ENCODE assay signal across 6 cellular contexts in the genomic region with DNA sequence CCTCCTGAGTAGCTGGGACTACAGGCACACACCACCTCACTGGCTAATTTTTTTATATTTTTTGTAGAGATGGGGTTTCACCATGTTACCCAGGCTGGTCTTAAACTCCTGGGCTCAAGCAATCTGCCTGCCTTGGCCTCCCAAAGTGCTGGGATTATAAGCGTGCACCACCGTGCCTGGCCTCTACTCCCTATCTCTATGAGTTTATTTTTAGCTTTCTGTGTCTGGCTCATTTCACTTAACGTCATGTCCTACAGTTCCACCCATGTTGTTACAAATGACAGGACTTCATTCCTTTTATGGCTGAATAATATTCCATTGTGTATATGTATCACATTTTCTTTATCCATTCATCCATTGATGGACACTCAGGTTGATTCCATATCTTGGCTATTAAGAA.
DNase-seq lines count a peak whose midpoint lies in the region; ATAC-seq, FAIRE-seq and TF ChIP-seq lines count a peak whose summit lies in the region.
"Not testable (repeated sequence)": the region's sequence is repeated elsewhere in the genome, so short reads cannot be mapped to it uniquely, and the experiment has no call there.

No MANE protein-coding gene starts in this region.

- H3K27me3 ChIP-seq in K562 (ENCODE audit: control insufficient read depth in 2 of 2, insufficient read depth in 2 of 2, low read length in 2 of 2); heart left ventricle: not testable (repeated sequence)

- not testable (repeated sequence) for ATAC-seq in T-helper 17 cell
- peak; percentile 50; the same call in 2 of the 3 replicates for ATAC-seq in K562
- ATAC-seq in Right ventricle myocardium superior (ENCODE audit: poor library complexity): peak; percentile 71
- peak in 3 of 4 donors; percentile 57 to 89 (median 81) for ATAC-seq in heart left ventricle
- ATAC-seq in left ventricle myocardium superior: peak; percentile 59
- peak; percentile 47 for ATAC-seq in mucosa of descending colon

- H3K4me3 ChIP-seq in K562, heart left ventricle, mucosa of descending colon: not testable (repeated sequence)

- in situ Hi-C loops in K562 (cut with MboI): not testable (repeated sequence)

- H3K36me3 ChIP-seq in K562 (ENCODE audit: control insufficient read depth, insufficient read depth, low read length); heart left ventricle; mucosa of descending colon (ENCODE audit: low read depth): not testable (repeated sequence)

- not testable (repeated sequence) for H3K79me2 ChIP-seq in K562 (ENCODE audit: control insufficient read depth, insufficient read depth, low read length)

- not testable (repeated sequence) for H3K27ac ChIP-seq in K562 (ENCODE audit: extremely low read depth, low read depth, low read length); heart left ventricle

- H3K4me1 Mint-ChIP-seq in T-helper 17 cell: not testable (repeated sequence)

- not testable (repeated sequence) for TF ChIP-seq POLR2A in K562 (conservative IDR thresholded peaks at IDR 0.05); heart left ventricle (IDR thresholded peaks at IDR 0.05)

- 15% methylated on average over 3 of the region's 3 CpGs for WGBS in K562 (ENCODE audit: insufficient coverage, low coverage, missing lambda C conversion rate)
- WGBS in heart left ventricle, 4 donors: 31 to 43% (median 34%) methylated on average over 3 of the region's 3 CpGs

- H3K9me1 ChIP-seq in K562 (ENCODE audit: control insufficient read depth, insufficient read depth, low read length): not testable (repeated sequence)

- not testable (repeated sequence) for H3K4me1 ChIP-seq in K562 (replicated peaks in 1 of 2; ENCODE audit: control insufficient read depth in 2 of 2, insufficient read depth in 2 of 2, low read length in 2 of 2); mucosa of descending colon (ENCODE audit: low read depth)
- peaks cover 0 to 14% (median 5%) of the 10 kb centered on the region in 12 donors for H3K4me1 ChIP-seq in heart left ventricle

- not testable (repeated sequence) for H4K20me1 ChIP-seq in K562 (replicated peaks; ENCODE audit: control insufficient read depth, insufficient read depth, low read length)

- H3K27me3 Mint-ChIP-seq in T-helper 17 cell: not testable (repeated sequence)

- not testable (repeated sequence) for H3K4me2 ChIP-seq in K562 (ENCODE audit: insufficient read depth, low read length)

- POLR2A ChIA-PET in K562 (lab: Yijun Ruan, JAX): interaction anchor here (0.5 kb wide), 1 partner anchor 1094 kb away, joined by 3 read pairs; no protein-coding TSS in a partner anchor

- H3K27ac Mint-ChIP-seq in T-helper 17 cell: peak overlapping the region; percentile 10

- H2AFZ ChIP-seq in K562 (ENCODE audit: low read depth, low read length): not testable (repeated sequence)

- BruUV-seq in K562 (replicated peaks; lab: Mats Ljungman, UMichigan): not testable (repeated sequence)

- DNase-seq in T-helper 17 cell; K562 (ENCODE audit: extremely low read depth in 1 of 4, low spot score in 3 of 4); Right ventricle myocardium superior; left ventricle myocardium superior; mucosa of descending colon: not testable (repeated sequence)
- peak in 1 of 5 donors; percentile 40 for DNase-seq in heart left ventricle

- not testable (repeated sequence) for H3K36me3 Mint-ChIP-seq in T-helper 17 cell (ENCODE audit: low read depth)

- intact Hi-C loops in K562 (cut with micrococcal nuclease); Right ventricle myocardium superior (cut with DNase I); heart left ventricle (cut with DNase I); left ventricle myocardium superior (cut with micrococcal nuclease); mucosa of descending colon (cut with DNase I, micrococcal nuclease): not testable (repeated sequence)

- not testable (repeated sequence) for TF ChIP-seq CTCF in K562 (IDR thresholded peaks at IDR 0.05 in 2 of 3, conservative IDR thresholded peaks at IDR 0.05 in 1 of 3; ENCODE audit: insufficient read depth in 2 of 3, low read depth in 1 of 3, low read length in 3 of 3); heart left ventricle (IDR thresholded peaks at IDR 0.05); mucosa of descending colon (IDR thresholded peaks at IDR 0.05)

- not testable (repeated sequence) for H3K9ac ChIP-seq in K562 (ENCODE audit: insufficient read depth in 1 of 2, low read depth in 2 of 2, low read length in 2 of 2)

- not testable (repeated sequence) for TF ChIP-seq EP300 in K562 (IDR thresholded peaks at IDR 0.05; ENCODE audit: low read length)

- not testable (repeated sequence) for TF ChIP-seq RAD21 in K562 (CRISPR knock-in tag; conservative IDR thresholded peaks at IDR 0.05 in 1 of 2, IDR thresholded peaks at IDR 0.05 in 1 of 2)

- H3K9me3 ChIP-seq in T-helper 17 cell (ENCODE audit: control insufficient read depth, low read length, poor library complexity, severe bottlenecking); K562 (replicated peaks; ENCODE audit: control insufficient read depth, insufficient read depth, low read depth, low read length); mucosa of descending colon: not testable (repeated sequence)
- H3K9me3 ChIP-seq in heart left ventricle: peaks cover 0 to 39% (median under 1%) of the 10 kb centered on the region in 12 donors

- FAIRE-seq in K562 (lab: Jason Lieb, UNC): not testable (repeated sequence)

- CTCF ChIA-PET in K562 (lab: Yijun Ruan, JAX; ENCODE audit: low intra/inter-chr PET ratio): not testable (repeated sequence)

- H3K4me3 Mint-ChIP-seq in T-helper 17 cell: not testable (repeated sequence)

TF ChIP-seq in K562, 482 proteins besides CTCF, POLR2A, EP300 and RAD21:
- peak; percentile 72; the same call in 1 of the 2 replicates for TF ChIP-seq MEF2A (IDR thresholded peaks at IDR 0.05; ENCODE audit: control insufficient read depth, low read depth, low read length)
- peak; percentile 45; the same call in 1 of the 2 replicates for TF ChIP-seq MEF2D (tag; conservative IDR thresholded peaks at IDR 0.05; ENCODE audit: low read depth)
